In genomic region chr4:83568057-83568456, GRCh38 we compare ENCODE assay signal across 23 cellular contexts. TPM values are rescaled to one million over a fixed set of nuclear protein-coding genes. Genes with fewer than 3 reads are reported as not detected.
"Had no signal": no experiment of that assay in that cellular context is flagged by ENCODE, and none has a peak within 500 bp of the region (broad histone marks: within the 10 kb centered on the region; RNA-seq: fewer than 3 reads in every experiment).

No MANE protein-coding gene starts in this region.

- H3K36me3 ChIP-seq: sigmoid colon had no signal

- H3K27ac Mint-ChIP-seq: activated naive CD8-positive, alpha-beta T cell; mesothelial cell of epicardium; stimulated activated effector memory CD8-positive, alpha-beta T cell treated with anti-CD3 and anti-CD28 coated beads, Interleukin-12 subunit alpha, Interleukin-12 subunit beta, amount 100 ng/mL, for 72 hours; type B pancreatic cell had no signal

- H3K27me3 Mint-ChIP-seq: activated naive CD8-positive, alpha-beta T cell; type B pancreatic cell had no signal

- H3K9me3 Mint-ChIP-seq: mesothelial cell of epicardium; stimulated activated effector memory CD8-positive, alpha-beta T cell treated with anti-CD3 and anti-CD28 coated beads, Interleukin-12 subunit alpha, Interleukin-12 subunit beta, amount 100 ng/mL, for 72 hours; type B pancreatic cell had no signal

- DNase-seq: activated CD4-positive, alpha-beta T cell treated with anti-CD3 and anti-CD28 coated beads for 1 hour; activated CD8-positive, alpha-beta memory T cell treated with anti-CD3 and anti-CD28 coated beads for 24 hours; activated CD8-positive, alpha-beta memory T cell treated with anti-CD3 and anti-CD28 coated beads, Interleukin-2, amount 50 U/mL, for 48 hours; activated gamma-delta T cell treated with Interleukin-2 at 50 U/mL for 16 hours; amniotic stem cell; effector CD8-positive, alpha-beta T cell; foreskin melanocyte; glutamatergic neuron; hippocampal formation; islet precursor cell; occipital lobe; posterior cingulate gyrus; sigmoid colon; stimulated activated CD4-positive, alpha-beta T cell treated with anti-CD3 and anti-CD28 coated beads, Interleukin-4, amount 100 ng/mL, for 24 hours; T1000; testis had no signal

- H3K36me3 Mint-ChIP-seq: activated naive CD8-positive, alpha-beta T cell; mesothelial cell of epicardium; stimulated activated effector memory CD8-positive, alpha-beta T cell treated with anti-CD3 and anti-CD28 coated beads, Interleukin-12 subunit alpha, Interleukin-12 subunit beta, amount 100 ng/mL, for 72 hours; type B pancreatic cell had no signal

- H3K27ac ChIP-seq: sigmoid colon, testis, VCaP had no signal

- H3K4me1 Mint-ChIP-seq: mesothelial cell of epicardium; stimulated activated effector memory CD8-positive, alpha-beta T cell treated with anti-CD3 and anti-CD28 coated beads, Interleukin-12 subunit alpha, Interleukin-12 subunit beta, amount 100 ng/mL, for 72 hours had no signal

- H3K4me1 ChIP-seq: sigmoid colon, testis had no signal

- H3K9me3 ChIP-seq: sigmoid colon, testis had no signal

- H3K4me3 Mint-ChIP-seq: activated naive CD8-positive, alpha-beta T cell; mesothelial cell of epicardium; stimulated activated effector memory CD8-positive, alpha-beta T cell treated with anti-CD3 and anti-CD28 coated beads, Interleukin-12 subunit alpha, Interleukin-12 subunit beta, amount 100 ng/mL, for 72 hours; type B pancreatic cell had no signal

- H3K27me3 ChIP-seq: sigmoid colon, testis had no signal

- H3K4me3 ChIP-seq: lung, sigmoid colon, testis had no signal

RNA-seq across cellular contexts. Expression of gene GPAT3, which starts 32.1 kb away (rescaled TPM):
- total RNA-seq: occipital lobe had no signal
- polyA plus RNA-seq: neural cell had no signal
